Comparison of ENCODE assay signal across 31 cellular contexts in the genomic region with DNA sequence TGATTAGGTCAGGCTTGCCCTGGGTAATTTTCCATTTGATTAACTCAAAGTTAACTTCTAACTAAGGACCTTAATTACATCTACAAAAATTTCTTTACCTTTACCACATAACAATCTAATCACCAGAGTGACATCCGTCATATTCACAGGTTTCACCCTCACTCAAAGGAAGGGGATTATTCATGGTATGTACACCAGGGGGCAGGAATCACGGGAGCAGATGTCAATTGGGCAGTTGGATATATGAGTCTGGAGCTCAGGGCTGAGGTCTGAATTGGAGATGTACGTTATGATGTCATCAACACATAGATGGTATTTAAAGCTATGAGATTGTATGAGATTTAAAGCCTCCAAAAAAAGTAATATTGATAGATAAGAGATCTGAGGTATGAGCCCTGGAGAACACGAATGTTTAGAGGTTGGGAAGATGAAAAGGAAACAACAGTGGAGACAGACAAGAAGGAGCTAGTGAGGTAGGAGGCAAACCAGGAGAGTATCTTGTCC. TPM values are rescaled to one million over a fixed set of nuclear protein-coding genes. Genes with fewer than 3 reads are reported as not detected.
DNase-seq lines count a peak whose midpoint lies in the region; ATAC-seq, FAIRE-seq and TF ChIP-seq lines count a peak whose summit lies in the region.
"Had no signal": no experiment of that assay in that cellular context is flagged by ENCODE, and none has a peak within 500 bp of the region (broad histone marks: within the 10 kb centered on the region; RNA-seq: fewer than 3 reads in every experiment).

No MANE protein-coding gene starts in this region.

- intact Hi-C loops in HepG2 (cut with micrococcal nuclease; ENCODE audit: unreplicated experiment) (no loop called here), right lobe of liver (cut with DNase I) (no loop called here), transverse colon (cut with DNase I; ENCODE audit: low total_unique reads) (no loop called here), ovary (cut with DNase I) (no loop called here)

- H3K23ac ChIP-seq in H1 (ENCODE audit: insufficient read length): no peak overlapping the region

- no peak overlapping the region for H4K5ac ChIP-seq in H1 (ENCODE audit: insufficient read length, low read depth, low read length)

- in situ Hi-C loops in HepG2 (cut with HindIII; ENCODE audit: extremely low pct_ligation_motif_present, low pct_unique_long_range_greater_than_20kb) (no loop called here), transverse colon (cut with MboI; ENCODE audit: low pct_ligation_motif_present in 1 of 4, low pct_unique_long_range_greater_than_20kb in 1 of 4, low sequenced_read_pairs in 3 of 4) (no loop called here)

- no peak for ATAC-seq in HepG2
- ATAC-seq in right lobe of liver: no peak
- ATAC-seq: activated CD8-positive, alpha-beta T cell treated with anti-CD3 and anti-CD28 coated beads, Interleukin-2, amount 10 ng/mL, durations not matched to agents 7 days and 5 days; left lobe of liver; sciatic nerve; stimulated activated effector memory CD8-positive, alpha-beta T cell treated with anti-CD3 and anti-CD28 coated beads, Interleukin-12 subunit alpha, Interleukin-12 subunit beta, amount 100 ng/mL, for 72 hours had no signal

- H3K18ac ChIP-seq in H1 (ENCODE audit: extremely low read depth, low read length): no peak overlapping the region

- no peak overlapping the region for H3K14ac ChIP-seq in H1 (ENCODE audit: insufficient read length)

- no peak overlapping the region for H3K4ac ChIP-seq in H1 (replicated peaks; ENCODE audit: insufficient read length, low read depth, low read length)

- H4K8ac ChIP-seq in H1 (ENCODE audit: extremely low read depth, insufficient read depth, low read length): no peak overlapping the region

- no peak overlapping the region for H2BK12ac ChIP-seq in H1 (ENCODE audit: low read depth, low read length)

- H3K9ac ChIP-seq in HepG2 (ENCODE audit: insufficient read depth, low read depth, low read length): no peak overlapping the region
- no peak overlapping the region for H3K9ac ChIP-seq in Loucy (ENCODE audit: low read depth, low read length, poor library complexity, severe bottlenecking)
- no peak overlapping the region for H3K9ac ChIP-seq in H1 (replicated peaks in 1 of 4; ENCODE audit: extremely low read depth in 1 of 4, low read depth in 3 of 4, low read length in 3 of 4)

- no peak overlapping the region for H2BK20ac ChIP-seq in H1 (ENCODE audit: low read length)

- TF ChIP-seq EP300 in HepG2 (IDR thresholded peaks at IDR 0.05; ENCODE audit: low read depth in 2 of 2, low read length in 2 of 2): no peak
- no peak for TF ChIP-seq EP300 in HepG2 (CRISPR knock-in tag; IDR thresholded peaks at IDR 0.05; ENCODE audit: borderline replicate concordance)
- TF ChIP-seq EP300 in H1 (IDR thresholded peaks at IDR 0.05; ENCODE audit: borderline replicate concordance in 1 of 2, low read depth in 2 of 2, low read length in 2 of 2): no peak
- TF ChIP-seq EP300 in transverse colon (IDR thresholded peaks at IDR 0.05; ENCODE audit: low read depth): no peak
- TF ChIP-seq EP300 in ovary (IDR thresholded peaks at IDR 0.05): no peak

- H3K9me3 ChIP-seq in HepG2 (ENCODE audit: low read length) (no peaks in the 10 kb centered on the region), right lobe of liver (no peaks in the 10 kb centered on the region), Loucy (ENCODE audit: insufficient read depth, low read depth, low read length) (no peaks in the 10 kb centered on the region), H1 (ENCODE audit: insufficient read depth in 2 of 2, low read depth in 1 of 2, low read length in 1 of 2) (no peaks in the 10 kb centered on the region), transverse colon (no peaks in the 10 kb centered on the region), ovary (no peaks in the 10 kb centered on the region)
- H3K9me3 ChIP-seq: ascending aorta, Caco-2, SJCRH30, upper lobe of left lung had no signal

- H3K36me3 ChIP-seq in HepG2 (replicated peaks in 1 of 2; ENCODE audit: control insufficient read depth in 1 of 2, insufficient read depth in 2 of 2, low read length in 2 of 2) (no peaks in the 10 kb centered on the region), right lobe of liver (no peaks in the 10 kb centered on the region), Loucy (ENCODE audit: insufficient read depth, low read length) (no peaks in the 10 kb centered on the region), H1 (ENCODE audit: control insufficient read depth in 2 of 4, insufficient read depth in 4 of 4, low read length in 3 of 4) (no peaks in the 10 kb centered on the region), transverse colon (no peaks in the 10 kb centered on the region), ovary (no peaks in the 10 kb centered on the region)
- H3K36me3 ChIP-seq: ascending aorta, SJCRH30, upper lobe of left lung had no signal

- TF ChIP-seq CTCF in HepG2 (CRISPR knock-in tag; IDR thresholded peaks at IDR 0.05) (peak; percentile 25), right lobe of liver (IDR thresholded peaks at IDR 0.05) (peak in 1 of 4 donors; percentile 6), Loucy (conservative IDR thresholded peaks at IDR 0.05; ENCODE audit: low read length) (peak; percentile 51), H1 (IDR thresholded peaks at IDR 0.05; ENCODE audit: control extremely low read depth in 1 of 3, insufficient read depth in 1 of 3, low read depth in 1 of 3, low read length in 3 of 3) (peak in 2 of 3 experiments; percentile 10 to 35; a peak in 1 of 4 replicates), transverse colon (IDR thresholded peaks at IDR 0.05) (no peak), ovary (IDR thresholded peaks at IDR 0.05) (no peak)

- POLR2A ChIA-PET in HepG2 (lab: Yijun Ruan, JAX) (no interaction called here), H1 (lab: Charles Lee; ENCODE audit: partially characterized antibody) (interaction anchor here (1.2 kb wide), 1 partner anchor 14 kb away, joined by 4 read pairs; no protein-coding TSS in a partner anchor)

- H3K4me1 ChIP-seq in HepG2 (ENCODE audit: insufficient read depth, low read length) (no peaks in the 10 kb centered on the region), right lobe of liver (no peaks in the 10 kb centered on the region), Loucy (ENCODE audit: insufficient read depth, low read length, poor library complexity, severe bottlenecking) (no peaks in the 10 kb centered on the region), H1 (replicated peaks in 1 of 4; ENCODE audit: control insufficient read depth in 3 of 4, insufficient read depth in 4 of 4, low read length in 3 of 4) (no peaks in the 10 kb centered on the region), transverse colon (no peaks in the 10 kb centered on the region), ovary (ENCODE audit: insufficient read depth) (no peaks in the 10 kb centered on the region)
- H3K4me1 ChIP-seq: ascending aorta, SJCRH30, upper lobe of left lung had no signal

- WGBS in HepG2 (ENCODE audit: low lambda C conversion rate): 15% methylated on average over 4 of the region's 4 CpGs
- WGBS in right lobe of liver (ENCODE audit: insufficient coverage, low coverage, low lambda C conversion rate, missing lambda C conversion rate): 46% methylated on average over 4 of the region's 4 CpGs
- 89% methylated on average over 4 of the region's 4 CpGs; no CpG with 5 or more reads in 1 of the 2 experiments for WGBS in H1 (ENCODE audit: extremely low coverage in 1 of 2, insufficient coverage in 1 of 2, insufficient read length in 1 of 2, insufficient replicate concordance in 2 of 2, low coverage in 1 of 2, low lambda C conversion rate in 2 of 2, missing lambda C conversion rate in 1 of 2), 2 experiments
- WGBS in transverse colon (ENCODE audit: low coverage in 1 of 2), 2 donors: 63 to 77% methylated on average over 3 to 4 of the region's 4 CpGs
- WGBS in ovary, 3 donors: 63 to 64% (median 63%) methylated on average over 4 of the region's 4 CpGs

- no peak for TF ChIP-seq RAD21 in HepG2 (CRISPR knock-in tag; IDR thresholded peaks at IDR 0.05)
- TF ChIP-seq RAD21 in H1 (IDR thresholded peaks at IDR 0.05 in 1 of 2, conservative IDR thresholded peaks at IDR 0.05 in 1 of 2; ENCODE audit: low read depth in 2 of 2, low read length in 2 of 2): 0 out of 4 replicates have a peak, but pooled peaks of 1 of the 2 experiments have one; percentile 7

- TF ChIP-seq POLR2A in HepG2 (IDR thresholded peaks at IDR 0.05; ENCODE audit: insufficient read depth in 1 of 2, low read depth in 2 of 2, low read length in 2 of 2): no peak
- no peak for TF ChIP-seq POLR2A in right lobe of liver (IDR thresholded peaks at IDR 0.05)
- TF ChIP-seq POLR2A in H1 (IDR thresholded peaks at IDR 0.05; ENCODE audit: control extremely low read depth in 1 of 2, low read depth in 2 of 2, low read length in 2 of 2): no peak
- no peak for TF ChIP-seq POLR2A in transverse colon (IDR thresholded peaks at IDR 0.05)
- TF ChIP-seq POLR2A in ovary (IDR thresholded peaks at IDR 0.05): no peak

- no peak overlapping the region for H4K91ac ChIP-seq in H1 (replicated peaks; ENCODE audit: insufficient read length, low read length)

- H2AFZ ChIP-seq in HepG2 (ENCODE audit: low read length) (no peak overlapping the region), Loucy (ENCODE audit: low read length) (no peak overlapping the region), H1 (ENCODE audit: low read length) (no peak overlapping the region)

- H4K20me1 ChIP-seq in HepG2 (ENCODE audit: insufficient read depth, low read length) (no peaks in the 10 kb centered on the region), Loucy (ENCODE audit: insufficient read depth, low read length, poor library complexity, severe bottlenecking) (no peaks in the 10 kb centered on the region), H1 (replicated peaks in 1 of 2; ENCODE audit: control insufficient read depth in 1 of 2, insufficient read depth in 2 of 2, low read length in 2 of 2) (no peaks in the 10 kb centered on the region)

- H3K79me2 ChIP-seq in HepG2 (ENCODE audit: insufficient read depth, low read length): no peaks in the 10 kb centered on the region
- H3K79me2 ChIP-seq in Loucy (ENCODE audit: insufficient read depth, low read length): no peaks in the 10 kb centered on the region
- no peaks in the 10 kb centered on the region for H3K79me2 ChIP-seq in H1 (ENCODE audit: control insufficient read depth in 1 of 2, insufficient read depth in 2 of 2, low read length in 2 of 2)

- CTCF ChIA-PET in HepG2 (lab: Yijun Ruan, JAX; ENCODE audit: low intra/inter-chr PET ratio, low total read pairs): no interaction called here
- CTCF ChIA-PET in H1 (lab: Charles Lee; ENCODE audit: partially characterized antibody): interaction anchor here (0.6 to 1.4 kb wide), 10 partner anchors 12 to 214 kb away, joined by 3 to 7 read pairs (median 4); no protein-coding TSS in a partner anchor

- no peak overlapping the region for H2AK5ac ChIP-seq in H1 (ENCODE audit: low read depth, low read length)

- H3K23me2 ChIP-seq in H1 (ENCODE audit: low read depth, low read length): no peaks in the 10 kb centered on the region

- H2BK120ac ChIP-seq in H1 (replicated peaks; ENCODE audit: low read depth, low read length): no peak overlapping the region

- H3K27me3 ChIP-seq in HepG2 (ENCODE audit: control insufficient read depth in 1 of 2, insufficient read depth in 2 of 2, low read length in 2 of 2): no peaks in the 10 kb centered on the region
- no peaks in the 10 kb centered on the region for H3K27me3 ChIP-seq in right lobe of liver
- H3K27me3 ChIP-seq in Loucy (ENCODE audit: insufficient read depth, low read length, poor library complexity, severe bottlenecking): no peaks in the 10 kb centered on the region
- no peaks in the 10 kb centered on the region for H3K27me3 ChIP-seq in H1 (replicated peaks in 1 of 4; ENCODE audit: control insufficient read depth in 3 of 4, extremely low read depth in 1 of 4, insufficient read depth in 3 of 4, low read length in 3 of 4)
- H3K27me3 ChIP-seq in transverse colon: no peaks in the 10 kb centered on the region
- H3K27me3 ChIP-seq in ovary: no peaks in the 10 kb centered on the region
- H3K27me3 ChIP-seq: ascending aorta, upper lobe of left lung had no signal

- H3K79me1 ChIP-seq in H1 (ENCODE audit: low read depth, low read length): no peaks in the 10 kb centered on the region

- H3F3A ChIP-seq in Loucy (ENCODE audit: low read depth): no peaks in the 10 kb centered on the region

- no peak overlapping the region for H2BK5ac ChIP-seq in H1 (ENCODE audit: low read depth, low read length)

- FAIRE-seq in HepG2 (lab: Jason Lieb, UNC) (no peak), H1 (lab: Jason Lieb, UNC) (peak; percentile 13)
- FAIRE-seq: H54, TTC549 had no signal

- no peak overlapping the region for H2BK15ac ChIP-seq in H1 (ENCODE audit: low read length)

- no peak overlapping the region for H3K56ac ChIP-seq in H1 (replicated peaks; ENCODE audit: insufficient read length, low read depth, low read length)

- DNase-seq in HepG2 (ENCODE audit: low spot score) (no peak), right lobe of liver (no peak), H1 (ENCODE audit: low read depth in 1 of 2, low spot score in 2 of 2) (no peak), NCI-H1436 (lab: John Stamatoyannopoulos, UW) (no peak), transverse colon (no peak), ovary (no peak), mesenteric fat pad (ENCODE audit: low spot score) (no peak)
- DNase-seq: activated CD4-positive, alpha-beta T cell treated with anti-CD3 and anti-CD28 coated beads for 1 hour; activated CD8-positive, alpha-beta T cell treated with anti-CD3 and anti-CD28 coated beads, Interleukin-2, amount 10 ng/mL, durations not matched to agents 7 days and 5 days; activated effector memory CD4-positive, alpha-beta T cell treated with Interleukin-2 at 50 U/mL for 16 hours; activated naive CD8-positive, alpha-beta T cell treated with anti-CD3 and anti-CD28 coated beads for 36 hours; Caco-2; central memory CD4-positive, alpha-beta T cell; hypothalamus; KG1; NCI-H1694; NCI-H2171 treated with DMSO at 0.1 percent for 48 hours; NCI-H524 treated with DMSO at 0.1 percent for 48 hours; posterior cingulate gyrus; stimulated activated CD4-positive, alpha-beta T cell treated with anti-CD3 and anti-CD28 coated beads, Interleukin-4, amount 100 ng/mL, for 24 hours; T-helper 1 cell; upper lobe of left lung had no signal

- H3K9me2 ChIP-seq in Loucy (replicated peaks; ENCODE audit: low read depth, low read length): no peaks in the 10 kb centered on the region

- H3K4me2 ChIP-seq in HepG2 (ENCODE audit: low read depth, low read length) (no peak overlapping the region), Loucy (ENCODE audit: low read depth, low read length, poor library complexity, severe bottlenecking) (no peak overlapping the region), H1 (ENCODE audit: insufficient read depth in 1 of 2, low read depth in 2 of 2, low read length in 2 of 2) (no peak overlapping the region)

- BruUV-seq in HepG2 (replicated peaks; lab: Mats Ljungman, UMichigan): no TSS peak

- H3K4me3 ChIP-seq in HepG2 (replicated peaks in 1 of 3; ENCODE audit: insufficient read depth in 1 of 3, low read depth in 2 of 3, low read length in 3 of 3) (no peak overlapping the region), right lobe of liver (no peak overlapping the region), Loucy (ENCODE audit: low read length, poor library complexity, severe bottlenecking) (no peak overlapping the region), H1 (ENCODE audit: extremely low read depth in 1 of 4, insufficient read depth in 2 of 4, low read depth in 3 of 4, low read length in 4 of 4) (no peak overlapping the region), transverse colon (no peak overlapping the region), ovary (no peak overlapping the region)
- H3K4me3 ChIP-seq: ascending aorta, SJCRH30, upper lobe of left lung had no signal

- H3K27ac ChIP-seq in HepG2 (ENCODE audit: extremely low read length, insufficient read depth, low read length): no peak overlapping the region
- no peak overlapping the region for H3K27ac ChIP-seq in right lobe of liver
- no peak overlapping the region for H3K27ac ChIP-seq in H1 (ENCODE audit: low read depth, low read length)
- no peak overlapping the region for H3K27ac ChIP-seq in transverse colon
- no peak overlapping the region for H3K27ac ChIP-seq in ovary
- H3K27ac ChIP-seq: ascending aorta, C4-2B, SJCRH30, upper lobe of left lung had no signal

RNA-seq across cellular contexts. Expression of a gene that starts 52.9 kb away (rescaled TPM):
- total RNA-seq in HepG2 (2016; rRNA removed; fragmentation: Illumina TruSeq; extraction: Trizol): 75.8 and 124 TPM in 2 replicates
- total RNA-seq in HepG2 (2016; cell fraction: cytosol; rRNA removed; fragmentation: Illumina TruSeq; extraction: Trizol; ENCODE audit: low read depth): 15.5 and 16.5 TPM in 2 replicates
- 79.1 and 122 TPM in 2 replicates for total RNA-seq in HepG2 (2016; cell fraction: insoluble cytoplasmic fraction; rRNA removed; fragmentation: Illumina TruSeq; extraction: Trizol)
- total RNA-seq in HepG2 (2016; cell fraction: membrane; rRNA removed; fragmentation: Illumina TruSeq; extraction: Trizol): 44.8 and 47.9 TPM in 2 replicates
- 102 and 116 TPM in 2 replicates for total RNA-seq in HepG2 (2016; cell fraction: nucleus; rRNA removed; fragmentation: Illumina TruSeq; extraction: Trizol)
- polyA plus RNA-seq in HepG2 (2011; rRNA removed): 42.2 and 44.7 TPM in 2 replicates
- polyA plus RNA-seq in HepG2 (2011; cell fraction: cytosol; rRNA removed): 33.9 and 40.5 TPM in 2 replicates
- polyA plus RNA-seq in HepG2 (2011; cell fraction: nucleus; rRNA removed): 21.5 and 23.2 TPM in 2 replicates
- 71.4 and 76.9 TPM in 2 replicates for polyA plus RNA-seq in HepG2 (2012)
- 16.0 and 16.3 TPM in 2 replicates for polyA plus RNA-seq in HepG2 (2016; cell fraction: cytosol; fragmentation: Illumina TruSeq; extraction: Trizol; ENCODE audit: low read depth)
- polyA plus RNA-seq in HepG2 (2016; cell fraction: insoluble cytoplasmic fraction; fragmentation: Illumina TruSeq; extraction: Trizol; ENCODE audit: low read depth): 75.3 and 80.9 TPM in 2 replicates
- 29.1 and 30.4 TPM in 2 replicates for polyA plus RNA-seq in HepG2 (2016; cell fraction: membrane; fragmentation: Illumina TruSeq; extraction: Trizol; ENCODE audit: low read depth)
- polyA plus RNA-seq in HepG2 (2016; cell fraction: nucleus; fragmentation: Illumina TruSeq; extraction: Trizol; ENCODE audit: insufficient read depth, low read depth): 155 and 169 TPM in 2 replicates
- 26.3 and 32.7 TPM in 2 replicates for polyA minus RNA-seq in HepG2 (2011; rRNA and poly(A)+ RNA removed; ENCODE audit: low replicate concordance)
- polyA minus RNA-seq in HepG2 (2011; cell fraction: cytosol; rRNA and poly(A)+ RNA removed): 39.7 and 41.7 TPM in 2 replicates
- polyA minus RNA-seq in HepG2 (2011; cell fraction: nucleus; rRNA and poly(A)+ RNA removed): 11.1 and 17.4 TPM in 2 replicates
- total RNA-seq in right lobe of liver: 100 to 1,000 TPM; 182 to 455 (median 239) TPM
- total RNA-seq in H1 (2021; fragmentation: NEBNext Ultra II Directional; extraction: Animal tissue kit (Norgen Biotek cat#: 25700)): 237 and 248 TPM in 2 replicates
- 127 and 148 TPM in 2 replicates for polyA plus RNA-seq in H1 (2011; rRNA removed)
- 173 TPM for polyA plus RNA-seq in H1 (2011; cell fraction: cytosol; rRNA removed)
- polyA plus RNA-seq in H1 (2011; cell fraction: nucleus; rRNA removed): 71.2 TPM
- 129 to 180 TPM (median 142 TPM) in 4 replicates for polyA plus RNA-seq in H1 (2012, experiment 1 of 2)
- polyA plus RNA-seq in H1 (2012, experiment 2 of 2): 38.4 TPM
- 273 TPM for polyA plus RNA-seq in H1 (2013, experiment 1 of 2)
- 375 TPM for polyA plus RNA-seq in H1 (2013, experiment 2 of 2)
- polyA minus RNA-seq in H1 (2011; rRNA and poly(A)+ RNA removed): 73.9 and 74.3 TPM in 2 replicates
- 133 TPM for polyA minus RNA-seq in H1 (2011; cell fraction: cytosol; rRNA and poly(A)+ RNA removed)
- polyA minus RNA-seq in H1 (2011; cell fraction: nucleus; rRNA and poly(A)+ RNA removed): 53.0 TPM
- 100 to 1,000 TPM in 2 of 4 donors, 10 to 100 TPM in 2; 96.7 to 213 (median 136) TPM for total RNA-seq in transverse colon
- 100 to 1,000 TPM in 3 of 7 donors, 10 to 100 TPM in 4; 89.6 to 134 (median 99.9) TPM for total RNA-seq in ovary
- 100 to 1,000 TPM; 107 to 164 TPM for polyA plus RNA-seq in ovary
- 220 TPM for total RNA-seq in mesenteric fat pad

Comparison
In these comparisons a context has a peak if more than half of its experiments do, and no peak if none do; other contexts are left out.
1. CTCF ChIP-seq: peak in HepG2 (single experiment), Loucy (single experiment) and H1 (2 of 3); none in transverse colon (0 of 5) and ovary (0 of 3).